ENCODE assay signal across 8 cellular contexts in the genomic region with DNA sequence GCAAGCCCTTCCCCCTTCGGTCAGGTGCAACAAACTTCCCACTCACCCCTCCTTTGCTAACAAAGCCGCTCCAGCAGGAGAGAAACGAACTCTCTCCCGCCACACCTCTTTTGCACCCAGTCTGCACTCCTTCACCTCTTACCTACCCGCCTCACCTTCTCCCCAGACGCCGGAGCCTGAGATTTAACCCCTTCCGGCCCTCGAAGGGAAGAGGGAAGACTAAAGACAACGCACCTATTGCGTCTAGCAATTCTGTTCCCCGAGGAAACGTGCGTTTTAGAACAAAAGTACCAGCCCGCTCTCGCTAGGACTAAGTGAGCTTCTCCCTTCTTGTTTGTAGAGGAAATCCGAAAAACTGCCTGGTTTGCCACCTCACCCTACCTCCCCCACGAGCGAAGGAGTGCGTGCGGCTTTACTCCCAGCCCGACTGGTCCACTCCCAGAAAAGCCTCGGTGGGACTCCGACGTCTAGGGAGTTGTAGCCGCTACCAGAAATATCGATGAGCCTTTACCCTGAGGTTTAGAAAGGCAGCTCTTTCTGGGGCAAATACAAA. TPM values are rescaled to one million over a fixed set of nuclear protein-coding genes. Genes with fewer than 3 reads are reported as not detected.
DNase-seq lines count a peak whose midpoint lies in the region; ATAC-seq and TF ChIP-seq lines count a peak whose summit lies in the region.

No MANE protein-coding gene starts in this region.

- H3K4me1 ChIP-seq in BE2C (no peaks in the 10 kb centered on the region), left lung (peaks cover 2 to 72% of the 10 kb centered on the region in 2 donors)

- peak overlapping the region; percentile 99 for H3K27ac Mint-ChIP-seq in activated CD4-positive, alpha-beta T cell treated with anti-CD3 and anti-CD28 coated beads, Interleukin-2, amount 10 ng/mL, durations not matched to agents 24 days and 14 days
- H3K27ac Mint-ChIP-seq in dendritic cell treated with granulocyte-macrophage colony-stimulating factor and Interleukin-4, amounts not matched to agents 40 ng/mL and 50 ng/mL, for 4 days, result peak overlapping the region; percentile 92

- ATAC-seq in HG03378 (IDR thresholded peaks at IDR 0.05; ENCODE audit: unreplicated experiment), result peak; percentile 57
- ATAC-seq in left lung, result peak; percentile 83

- H3K9me3 ChIP-seq in BE2C, result no peaks in the 10 kb centered on the region
- no peaks in the 10 kb centered on the region for H3K9me3 ChIP-seq in left lung

- H3K36me3 ChIP-seq in BE2C (no peaks in the 10 kb centered on the region), left lung (peaks cover 0 to 12% of the 10 kb centered on the region in 2 donors)

- no peaks in the 10 kb centered on the region for H3K27me3 Mint-ChIP-seq in activated CD4-positive, alpha-beta T cell treated with anti-CD3 and anti-CD28 coated beads, Interleukin-2, amount 10 ng/mL, durations not matched to agents 24 days and 14 days
- no peaks in the 10 kb centered on the region for H3K27me3 Mint-ChIP-seq in dendritic cell treated with granulocyte-macrophage colony-stimulating factor and Interleukin-4, amounts not matched to agents 40 ng/mL and 50 ng/mL, for 4 days

- peak; percentile 65 for TF ChIP-seq POLR2A in GM19193 (IDR thresholded peaks at IDR 0.05; ENCODE audit: extremely low read depth, insufficient read depth, insufficient read length)

- TF ChIP-seq CTCF in BE2C (IDR thresholded peaks at IDR 0.05; ENCODE audit: low read depth, low read length) (no peak), left lung (IDR thresholded peaks at IDR 0.05) (no peak)

- peaks cover 17% of the 10 kb centered on the region for H3K36me3 Mint-ChIP-seq in activated CD4-positive, alpha-beta T cell treated with anti-CD3 and anti-CD28 coated beads, Interleukin-2, amount 10 ng/mL, durations not matched to agents 24 days and 14 days (ENCODE audit: low read depth)
- H3K36me3 Mint-ChIP-seq in dendritic cell treated with granulocyte-macrophage colony-stimulating factor and Interleukin-4, amounts not matched to agents 40 ng/mL and 50 ng/mL, for 4 days (ENCODE audit: low read depth), result peaks cover 30% of the 10 kb centered on the region

- H3K27me3 ChIP-seq in BE2C (no peaks in the 10 kb centered on the region), left lung (no peaks in the 10 kb centered on the region)

- no peaks in the 10 kb centered on the region for H3K9me3 Mint-ChIP-seq in activated CD4-positive, alpha-beta T cell treated with anti-CD3 and anti-CD28 coated beads, Interleukin-2, amount 10 ng/mL, durations not matched to agents 24 days and 14 days
- H3K9me3 Mint-ChIP-seq in dendritic cell treated with granulocyte-macrophage colony-stimulating factor and Interleukin-4, amounts not matched to agents 40 ng/mL and 50 ng/mL, for 4 days, result no peaks in the 10 kb centered on the region

- H3K4me1 Mint-ChIP-seq in activated CD4-positive, alpha-beta T cell treated with anti-CD3 and anti-CD28 coated beads, Interleukin-2, amount 10 ng/mL, durations not matched to agents 24 days and 14 days, result peaks cover 32% of the 10 kb centered on the region
- peaks cover 16% of the 10 kb centered on the region for H3K4me1 Mint-ChIP-seq in dendritic cell treated with granulocyte-macrophage colony-stimulating factor and Interleukin-4, amounts not matched to agents 40 ng/mL and 50 ng/mL, for 4 days (ENCODE audit: low read depth)

- peak overlapping the region; percentile 99 for H3K4me3 Mint-ChIP-seq in activated CD4-positive, alpha-beta T cell treated with anti-CD3 and anti-CD28 coated beads, Interleukin-2, amount 10 ng/mL, durations not matched to agents 24 days and 14 days
- peak overlapping the region; percentile 95 for H3K4me3 Mint-ChIP-seq in dendritic cell treated with granulocyte-macrophage colony-stimulating factor and Interleukin-4, amounts not matched to agents 40 ng/mL and 50 ng/mL, for 4 days

- intact Hi-C loops in activated CD4-positive, alpha-beta T cell treated with anti-CD3 and anti-CD28 coated beads, Interleukin-2, amount 10 ng/mL, durations not matched to agents 24 days and 14 days (cut with micrococcal nuclease), result loop anchor here (1.0 to 10.0 kb wide), 10 partner anchors 40 to 1288 kb away; a partner anchor contains a TSS
- intact Hi-C loops in dendritic cell treated with granulocyte-macrophage colony-stimulating factor and Interleukin-4, amounts not matched to agents 40 ng/mL and 50 ng/mL, for 4 days (cut with micrococcal nuclease), result loop anchor here (5.0 kb wide), 1 partner anchor 50 kb away; a partner anchor contains a TSS
- intact Hi-C loops in left lung (cut with DNase I), result no loop called here

- DNase-seq in BE2C (peak; percentile 49), NCI-H510A (lab: John Stamatoyannopoulos, UW) (peak; percentile 65), left lung (peak; percentile 81 to 84)
- peak; percentile 92 for DNase-seq in activated CD4-positive, alpha-beta T cell treated with anti-CD3 and anti-CD28 coated beads, Interleukin-2, amount 10 ng/mL, durations not matched to agents 24 days and 14 days
- DNase-seq in stimulated activated CD4-positive, alpha-beta T cell treated with anti-CD3 and anti-CD28 coated beads, Interleukin-2, amount 100 ng/mL, for 48 hours, result peak; percentile 58 to 62

- H3K27ac ChIP-seq in left lung, result peak overlapping the region; percentile 87 to 92

- peak overlapping the region; percentile 94 for H3K4me3 ChIP-seq in BE2C (ENCODE audit: low read depth, low read length)
- H3K4me3 ChIP-seq in left lung, result peak overlapping the region; percentile 95 to 97

RNA-seq across cellular contexts. Expression of a gene that starts 0.4 kb away (rescaled TPM):
- polyA plus RNA-seq in BE2C (2012; ENCODE audit: insufficient read depth, insufficient read length, low read depth), result 8.6 TPM
- total RNA-seq in activated CD4-positive, alpha-beta T cell treated with anti-CD3 and anti-CD28 coated beads, Interleukin-2, amount 10 ng/mL, durations not matched to agents 24 days and 14 days, result 18.8 and 19.7 TPM in 2 replicates
- total RNA-seq in left lung, result 10 to 100 TPM; 25.5 to 31.0 TPM

RNA-seq across cellular contexts. Expression of a gene that starts 1.0 kb away (rescaled TPM):
- 3.8 TPM for polyA plus RNA-seq in BE2C (2012; ENCODE audit: insufficient read depth, insufficient read length, low read depth)
- total RNA-seq in activated CD4-positive, alpha-beta T cell treated with anti-CD3 and anti-CD28 coated beads, Interleukin-2, amount 10 ng/mL, durations not matched to agents 24 days and 14 days, result 7.8 and 8.4 TPM in 2 replicates
- 10 to 100 TPM in 1 of 2 donors, 1 to 10 TPM in 1; 8.6 to 14.2 TPM for total RNA-seq in left lung

RNA-seq across cellular contexts. Expression of a gene that starts 48.6 kb away (rescaled TPM):
- polyA plus RNA-seq in BE2C (2012; ENCODE audit: insufficient read depth, insufficient read length, low read depth), result 1.8 TPM
- total RNA-seq in activated CD4-positive, alpha-beta T cell treated with anti-CD3 and anti-CD28 coated beads, Interleukin-2, amount 10 ng/mL, durations not matched to agents 24 days and 14 days, result 3.1 and 3.4 TPM in 2 replicates
- total RNA-seq in left lung, result 10 to 100 TPM; 13.8 to 16.2 TPM

Comparison
In these comparisons a context has a peak if more than half of its experiments do, and no peak if none do; other contexts are left out.
1. Peak in every context shown above with its lines: DNase-seq, ATAC-seq, H3K4me3 ChIP-seq and H3K27ac ChIP-seq.
2. intact Hi-C loops: an anchor here in activated CD4-positive, alpha-beta T cell treated with anti-CD3 and anti-CD28 coated beads, Interleukin-2, amount 10 ng/mL, durations not matched to agents 24 days and 14 days (1.0 to 10.0 kb wide) and dendritic cell treated with granulocyte-macrophage colony-stimulating factor and Interleukin-4, amounts not matched to agents 40 ng/mL and 50 ng/mL, for 4 days (5.0 kb wide); none called in left lung.